In the genomic region with DNA sequence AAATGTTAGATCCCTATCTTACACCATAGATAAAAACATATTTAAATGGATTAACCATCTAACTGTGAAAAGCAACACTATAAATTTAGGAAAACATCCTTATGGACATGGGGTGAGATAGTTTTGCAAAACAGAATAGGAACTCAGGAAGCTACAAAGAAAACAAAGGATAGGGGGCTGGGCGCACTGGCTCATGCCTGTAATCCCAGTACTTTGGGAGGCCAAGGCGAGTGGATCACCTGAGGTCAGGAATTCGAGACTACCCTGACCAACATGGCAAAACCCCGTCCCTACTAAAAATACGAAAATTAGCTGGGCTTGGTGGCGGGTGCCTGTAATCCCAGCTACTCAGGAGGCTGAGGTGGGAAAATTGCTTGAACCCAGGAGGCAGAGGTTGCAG, we compare ENCODE assay signal across 5 cellular contexts.
A peak's percentile ranks its signal among the peaks of the same experiment; 100 is the strongest.
DNase-seq lines count a peak whose midpoint lies in the region; TF ChIP-seq lines count a peak whose summit lies in the region.
"Not testable (repeated sequence)": the region's sequence is repeated elsewhere in the genome, so short reads cannot be mapped to it uniquely, and the experiment has no call there.

No MANE protein-coding gene starts in this region.

- H3K27me3 Mint-ChIP-seq in H9 (ENCODE audit: low read depth); endodermal cell (ENCODE audit: insufficient read depth): not testable (repeated sequence)

- not testable (repeated sequence) for H4K20me1 ChIP-seq in H9 (ENCODE audit: control insufficient read depth, insufficient read depth, insufficient read length)

- not testable (repeated sequence) for H2AK5ac ChIP-seq in H9 (ENCODE audit: insufficient read length, low read length); trophoblast cell (ENCODE audit: low read length)

- not testable (repeated sequence) for H2BK12ac ChIP-seq in H9 (ENCODE audit: insufficient read length, low read depth, low read length); trophoblast cell (ENCODE audit: low read length)

- H2BK20ac ChIP-seq in H9 (ENCODE audit: low read depth, low read length, poor library complexity, severe bottlenecking): not testable (repeated sequence)

- not testable (repeated sequence) for H3K4me1 ChIP-seq in H9 (ENCODE audit: insufficient read depth, low read length); endodermal cell (ENCODE audit: control insufficient read depth, insufficient read depth, low read length)
- H3K4me1 ChIP-seq in HUES64 (ENCODE audit: insufficient read depth, low read length) (peaks cover 20% of the 10 kb centered on the region), trophoblast cell (ENCODE audit: control insufficient read depth in 1 of 2, insufficient read depth in 2 of 2, low read length in 2 of 2) (peaks cover 5 to 10% of the 10 kb centered on the region in 2 experiments)

- H3K4me1 Mint-ChIP-seq in H9: peaks cover 19 to 24% of the 10 kb centered on the region in 2 experiments
- not testable (repeated sequence) for H3K4me1 Mint-ChIP-seq in endodermal cell

- not testable (repeated sequence) for H3K18ac ChIP-seq in H9 (ENCODE audit: insufficient read length, low read depth, low read length); trophoblast cell (ENCODE audit: low read length)

- not testable (repeated sequence) for H3K79me1 ChIP-seq in H9 (ENCODE audit: insufficient read depth, low read depth, low read length, poor library complexity, severe bottlenecking); trophoblast cell (ENCODE audit: low read length)

- not testable (repeated sequence) for H3K27ac ChIP-seq in H9 (ENCODE audit: insufficient read length, low read depth, low read length); endodermal cell (ENCODE audit: low read depth, low read length); trophoblast cell (ENCODE audit: low read depth, low read length)
- H3K27ac ChIP-seq in HUES64 (ENCODE audit: low read depth, low read length): peak overlapping the region; percentile 41; the same call in 1 of the 2 replicates

- H3K9me3 Mint-ChIP-seq in H9, endodermal cell: not testable (repeated sequence)

- DNase-seq in ELF-1 (ENCODE audit: low read depth, low spot score) (peak; percentile 38), H9 (peak; percentile 51)
- DNase-seq in endodermal cell, trophoblast cell: not testable (repeated sequence)

- not testable (repeated sequence) for H3T11ph ChIP-seq in H9 (ENCODE audit: low read length)

- H3K23ac ChIP-seq in H9 (ENCODE audit: insufficient read length, low read depth, low read length); trophoblast cell (ENCODE audit: low read length): not testable (repeated sequence)

- H2BK120ac ChIP-seq in H9 (ENCODE audit: low read depth, low read length, poor library complexity, severe bottlenecking); trophoblast cell (ENCODE audit: insufficient read depth, low read length, poor library complexity): not testable (repeated sequence)

- not testable (repeated sequence) for TF ChIP-seq CTCF in H9 (conservative IDR thresholded peaks at IDR 0.05); endodermal cell (conservative IDR thresholded peaks at IDR 0.05)

- H3K14ac ChIP-seq in H9 (ENCODE audit: insufficient read depth, low read length); trophoblast cell (ENCODE audit: low read length): not testable (repeated sequence)

- not testable (repeated sequence) for H3K79me2 ChIP-seq in H9 (ENCODE audit: insufficient read depth, low read length); trophoblast cell (ENCODE audit: control insufficient read depth, insufficient read depth, low read length, poor library complexity)

- H4K8ac ChIP-seq in H9 (replicated peaks; ENCODE audit: insufficient read length, low read depth, low read length); trophoblast cell (ENCODE audit: low read depth, low read length): not testable (repeated sequence)

- not testable (repeated sequence) for H4K12ac ChIP-seq in trophoblast cell (ENCODE audit: low read depth, low read length)

- not testable (repeated sequence) for H3K4ac ChIP-seq in H9 (ENCODE audit: low read depth, low read length); trophoblast cell (ENCODE audit: low read depth, low read length)

- H3K9me3 ChIP-seq in H9 (ENCODE audit: control insufficient read depth, low read depth, low read length); HUES64 (ENCODE audit: insufficient read depth, low read depth, low read length); endodermal cell (ENCODE audit: control insufficient read depth, low read length); trophoblast cell (ENCODE audit: insufficient read depth, low read depth, low read length): not testable (repeated sequence)

- H3K56ac ChIP-seq in H9 (ENCODE audit: insufficient read length, low read depth, low read length): not testable (repeated sequence)

- not testable (repeated sequence) for H2BK15ac ChIP-seq in H9 (ENCODE audit: low read depth, low read length)

- not testable (repeated sequence) for H3K36me3 Mint-ChIP-seq in H9 (ENCODE audit: insufficient read depth in 1 of 3, low read depth in 3 of 3); endodermal cell (ENCODE audit: low read depth)

- not testable (repeated sequence) for H4K91ac ChIP-seq in H9 (ENCODE audit: insufficient read length, low read depth, low read length)
- peak overlapping the region; percentile 6 for H4K91ac ChIP-seq in trophoblast cell (ENCODE audit: low read depth, low read length)

- H3K27me3 ChIP-seq in H9 (ENCODE audit: insufficient read depth, low read length); HUES64 (ENCODE audit: insufficient read depth, low read length); endodermal cell (ENCODE audit: control insufficient read depth, insufficient read depth, low read length, poor library complexity, severe bottlenecking); trophoblast cell (ENCODE audit: insufficient read depth, low read length): not testable (repeated sequence)

- H3K27ac Mint-ChIP-seq in H9: peak overlapping the region in 2 of 3 experiments; percentile 34 to 67; a peak in 3 of 7 replicates
- peak overlapping the region; percentile 52 for H3K27ac Mint-ChIP-seq in endodermal cell

- H3K4me2 ChIP-seq in H9 (ENCODE audit: insufficient read depth, insufficient read length, low read length); trophoblast cell (ENCODE audit: low read length): not testable (repeated sequence)

- not testable (repeated sequence) for H4K5ac ChIP-seq in H9 (ENCODE audit: insufficient read length, low read depth, low read length)

- not testable (repeated sequence) for H3K36me3 ChIP-seq in HUES64 (ENCODE audit: insufficient read depth, low read length); endodermal cell (ENCODE audit: control insufficient read depth, insufficient read depth, low read length); trophoblast cell (ENCODE audit: control insufficient read depth in 1 of 2, insufficient read depth in 2 of 2, low read length in 2 of 2)

- not testable (repeated sequence) for H3K4me3 ChIP-seq in HUES64 (ENCODE audit: low read length); endodermal cell (ENCODE audit: low read length); trophoblast cell (ENCODE audit: low read depth, low read length)

- H3K4me3 Mint-ChIP-seq in H9, endodermal cell: not testable (repeated sequence)

- no CpG with 5 or more reads among the region's 6 CpGs for WGBS in H9 (ENCODE audit: extremely low coverage, insufficient read length, low lambda C conversion rate)
- 84% methylated on average over 6 of the region's 6 CpGs for WGBS in HUES64
- 90 to 94% methylated on average over 6 of the region's 6 CpGs for WGBS in endodermal cell (ENCODE audit: insufficient coverage in 1 of 2, insufficient read length in 1 of 2), 2 experiments
- WGBS in trophoblast cell (ENCODE audit: extremely low coverage, insufficient coverage, insufficient read length): no CpG with 5 or more reads among the region's 6 CpGs

- H2AFZ ChIP-seq in H9 (ENCODE audit: low read length); trophoblast cell (ENCODE audit: insufficient read depth, low read length, poor library complexity): not testable (repeated sequence)

- H3K9ac ChIP-seq in H9 (ENCODE audit: extremely low read depth, insufficient read length, low read length); HUES64 (ENCODE audit: low read depth, low read length); endodermal cell (ENCODE audit: extremely low read depth, low read length, poor library complexity, severe bottlenecking); trophoblast cell (ENCODE audit: low read length): not testable (repeated sequence)

- not testable (repeated sequence) for H2BK5ac ChIP-seq in H9 (ENCODE audit: insufficient read length, low read length); trophoblast cell (ENCODE audit: low read depth, low read length, poor library complexity)

- not testable (repeated sequence) for H3K23me2 ChIP-seq in H9 (ENCODE audit: insufficient read length, low read depth, low read length, poor library complexity, severe bottlenecking)
